Comparison of ENCODE assay signal across 7 cellular contexts in the genomic region with DNA sequence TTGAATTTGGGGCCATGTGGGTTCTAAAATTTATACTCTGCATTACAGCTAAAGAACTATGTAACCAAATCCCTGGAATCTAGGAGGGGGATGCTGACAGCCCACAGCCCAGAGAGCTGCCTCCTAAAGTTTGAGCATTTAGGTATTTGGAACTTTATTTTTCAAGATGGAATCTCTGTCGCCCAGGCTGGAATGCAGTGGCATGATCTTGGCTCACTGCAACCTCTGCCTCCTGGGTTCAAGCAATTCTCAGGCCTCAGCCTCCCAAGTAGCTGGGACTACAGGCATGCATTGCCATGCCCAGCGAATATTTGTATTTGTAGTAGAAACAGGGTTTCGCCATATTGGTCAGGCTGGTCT. TPM values are rescaled to one million over a fixed set of nuclear protein-coding genes. Genes with fewer than 3 reads are reported as not detected.
DNase-seq lines count a peak whose midpoint lies in the region; ATAC-seq and TF ChIP-seq lines count a peak whose summit lies in the region.
"Not testable (repeated sequence)": the region's sequence is repeated elsewhere in the genome, so short reads cannot be mapped to it uniquely, and the experiment has no call there.

No MANE protein-coding gene starts in this region.

- not testable (repeated sequence) for H3K79me2 ChIP-seq in PC-3 (ENCODE audit: low read length)

- POLR2A ChIA-PET in PC-3 (lab: Charles Lee; ENCODE audit: unreplicated experiment), result not testable (repeated sequence)
- POLR2A ChIA-PET in naive thymus-derived CD8-positive, alpha-beta T cell (lab: Charles Lee), result interaction anchor here (1.6 to 2.1 kb wide), 3 partner anchors 11 to 461 kb away, joined by 6 to 10 read pairs (median 8); a partner anchor contains a TSS

- H2AFZ ChIP-seq in PC-3 (ENCODE audit: low read length), result not testable (repeated sequence)

- not testable (repeated sequence) for H3K4me1 ChIP-seq in PC-3 (ENCODE audit: insufficient read depth, low read length); endocrine pancreas (ENCODE audit: control insufficient read depth, insufficient read depth, low read length)

- H3K27ac ChIP-seq in C4-2B; PC-3 (ENCODE audit: low read length): not testable (repeated sequence)

- H3K9me3 Mint-ChIP-seq in HFFc6; activated T-cell treated with anti-CD3 and anti-CD28 coated beads, Interleukin-2, amount 50 U/mL, for 24 hours; naive thymus-derived CD8-positive, alpha-beta T cell; stimulated activated effector memory CD8-positive, alpha-beta T cell treated with anti-CD3 and anti-CD28 coated beads, Interleukin-12 subunit alpha, Interleukin-12 subunit beta, amount 100 ng/mL, for 72 hours: not testable (repeated sequence)

- not testable (repeated sequence) for H3K27ac Mint-ChIP-seq in HFFc6
- H3K27ac Mint-ChIP-seq in activated T-cell treated with anti-CD3 and anti-CD28 coated beads, Interleukin-2, amount 50 U/mL, for 24 hours, result peak overlapping the region; percentile 74
- peak overlapping the region in 7 of 10 donors; percentile 54 to 93 (median 82) for H3K27ac Mint-ChIP-seq in naive thymus-derived CD8-positive, alpha-beta T cell
- peak overlapping the region; percentile 73 for H3K27ac Mint-ChIP-seq in stimulated activated effector memory CD8-positive, alpha-beta T cell treated with anti-CD3 and anti-CD28 coated beads, Interleukin-12 subunit alpha, Interleukin-12 subunit beta, amount 100 ng/mL, for 72 hours

- not testable (repeated sequence) for H3K36me3 Mint-ChIP-seq in HFFc6 (ENCODE audit: low read depth)
- peaks cover 19% of the 10 kb centered on the region for H3K36me3 Mint-ChIP-seq in activated T-cell treated with anti-CD3 and anti-CD28 coated beads, Interleukin-2, amount 50 U/mL, for 24 hours (ENCODE audit: low read depth)
- peaks cover 0 to 10% (median 0%) of the 10 kb centered on the region in 3 donors for H3K36me3 Mint-ChIP-seq in naive thymus-derived CD8-positive, alpha-beta T cell
- peaks cover 17% of the 10 kb centered on the region for H3K36me3 Mint-ChIP-seq in stimulated activated effector memory CD8-positive, alpha-beta T cell treated with anti-CD3 and anti-CD28 coated beads, Interleukin-12 subunit alpha, Interleukin-12 subunit beta, amount 100 ng/mL, for 72 hours

- BruUV-seq in PC-3 (replicated peaks; lab: Mats Ljungman, UMichigan), result not testable (repeated sequence)

- not testable (repeated sequence) for H3K27me3 ChIP-seq in PC-3 (ENCODE audit: low read length); endocrine pancreas (ENCODE audit: control insufficient read depth, insufficient read depth, low read length)

- TF ChIP-seq CTCF in C4-2B (conservative IDR thresholded peaks at IDR 0.05) (peak; percentile 64), HFFc6 (IDR thresholded peaks at IDR 0.05) (peak; percentile 43; the same call in 1 of the 2 replicates), PC-3 (conservative IDR thresholded peaks at IDR 0.05; ENCODE audit: low read depth, low read length) (peak; percentile 6; the same call in 1 of the 2 replicates)

- peaks cover 19% of the 10 kb centered on the region for H3K4me1 Mint-ChIP-seq in HFFc6 (ENCODE audit: low read depth)
- peaks cover 10% of the 10 kb centered on the region for H3K4me1 Mint-ChIP-seq in activated T-cell treated with anti-CD3 and anti-CD28 coated beads, Interleukin-2, amount 50 U/mL, for 24 hours (ENCODE audit: low read depth)
- H3K4me1 Mint-ChIP-seq in naive thymus-derived CD8-positive, alpha-beta T cell, result peaks cover 6 to 13% (median 11%) of the 10 kb centered on the region in 4 donors
- H3K4me1 Mint-ChIP-seq in stimulated activated effector memory CD8-positive, alpha-beta T cell treated with anti-CD3 and anti-CD28 coated beads, Interleukin-12 subunit alpha, Interleukin-12 subunit beta, amount 100 ng/mL, for 72 hours, result not testable (repeated sequence)

- H3K4me3 Mint-ChIP-seq in HFFc6, result peak overlapping the region; percentile 88
- not testable (repeated sequence) for H3K4me3 Mint-ChIP-seq in activated T-cell treated with anti-CD3 and anti-CD28 coated beads, Interleukin-2, amount 50 U/mL, for 24 hours
- peak overlapping the region in 3 of 10 donors; percentile 71 to 82 (median 73) for H3K4me3 Mint-ChIP-seq in naive thymus-derived CD8-positive, alpha-beta T cell
- peak overlapping the region; percentile 54 for H3K4me3 Mint-ChIP-seq in stimulated activated effector memory CD8-positive, alpha-beta T cell treated with anti-CD3 and anti-CD28 coated beads, Interleukin-12 subunit alpha, Interleukin-12 subunit beta, amount 100 ng/mL, for 72 hours

- ATAC-seq in PC-3, result peak; percentile 16; the same call in 1 of the 2 replicates
- ATAC-seq in naive thymus-derived CD8-positive, alpha-beta T cell; stimulated activated effector memory CD8-positive, alpha-beta T cell treated with anti-CD3 and anti-CD28 coated beads, Interleukin-12 subunit alpha, Interleukin-12 subunit beta, amount 100 ng/mL, for 72 hours: not testable (repeated sequence)

- CTCF ChIA-PET in PC-3 (lab: Charles Lee), result not testable (repeated sequence)

- not testable (repeated sequence) for H3K27me3 Mint-ChIP-seq in HFFc6 (ENCODE audit: insufficient read depth); activated T-cell treated with anti-CD3 and anti-CD28 coated beads, Interleukin-2, amount 50 U/mL, for 24 hours; naive thymus-derived CD8-positive, alpha-beta T cell

- H3K4me2 ChIP-seq in PC-3 (ENCODE audit: low read length), result not testable (repeated sequence)

- H3K9me2 ChIP-seq in PC-3 (replicated peaks; ENCODE audit: low read length), result not testable (repeated sequence)

- H3K9me3 ChIP-seq in PC-3 (ENCODE audit: low read length); endocrine pancreas (ENCODE audit: control insufficient read depth, low read length): not testable (repeated sequence)

- H3F3A ChIP-seq in PC-3 (ENCODE audit: low read length, unreplicated experiment), result not testable (repeated sequence)

- H4K20me1 ChIP-seq in PC-3 (ENCODE audit: low read length), result not testable (repeated sequence)

- H3K36me3 ChIP-seq in PC-3 (ENCODE audit: low read depth, low read length); endocrine pancreas (ENCODE audit: control insufficient read depth, insufficient read depth, low read length): not testable (repeated sequence)

- H3K4me3 ChIP-seq in PC-3 (ENCODE audit: low read length), result not testable (repeated sequence)
- H3K4me3 ChIP-seq in endocrine pancreas (ENCODE audit: control insufficient read depth, insufficient read depth, low read length), result peak overlapping the region; percentile 81

- DNase-seq in HFFc6; PC-3; activated T-cell treated with anti-CD3 and anti-CD28 coated beads, Interleukin-2, amount 50 U/mL, for 24 hours; naive thymus-derived CD8-positive, alpha-beta T cell; stimulated activated effector memory CD8-positive, alpha-beta T cell treated with anti-CD3 and anti-CD28 coated beads, Interleukin-12 subunit alpha, Interleukin-12 subunit beta, amount 100 ng/mL, for 72 hours (ENCODE audit: low spot score in 2 of 2): not testable (repeated sequence)

- intact Hi-C loops in PC-3 (cut with micrococcal nuclease), result loop anchor here (1.0 kb wide), 2 partner anchors 151 to 168 kb away; no protein-coding TSS in a partner anchor

- H3K9ac ChIP-seq in PC-3 (ENCODE audit: low read length); endocrine pancreas (ENCODE audit: control insufficient read depth, insufficient read depth, low read length): not testable (repeated sequence)

RNA-seq across cellular contexts. Expression of a gene that starts 10.8 kb away (rescaled TPM):
- 10 to 100 TPM; 21.1 to 31.5 (median 26.3) TPM for total RNA-seq in HFFc6 (2021; fragmentation: NEBNext Ultra II Directional; extraction: Animal tissue kit (Norgen Biotek cat#: 25700))
- total RNA-seq in PC-3 (2014; rRNA removed), result 10.3 and 25.8 TPM in 2 replicates
- 10 to 100 TPM; 48.4 to 49.9 TPM for total RNA-seq in naive thymus-derived CD8-positive, alpha-beta T cell
- 10 to 100 TPM; 56.2 to 87.5 (median 67.8) TPM for polyA plus RNA-seq in naive thymus-derived CD8-positive, alpha-beta T cell

RNA-seq across cellular contexts. Expression of a gene that starts 14.6 kb away (rescaled TPM):
- 10 to 100 TPM; 18.6 to 22.0 (median 20.3) TPM for total RNA-seq in HFFc6 (2021; fragmentation: NEBNext Ultra II Directional; extraction: Animal tissue kit (Norgen Biotek cat#: 25700))
- 33.6 and 43.8 TPM in 2 replicates for total RNA-seq in PC-3 (2014; rRNA removed)
- 10 to 100 TPM; 17.5 to 22.3 TPM for total RNA-seq in naive thymus-derived CD8-positive, alpha-beta T cell
- 10 to 100 TPM; 28.5 to 35.0 (median 31.7) TPM for polyA plus RNA-seq in naive thymus-derived CD8-positive, alpha-beta T cell

RNA-seq across cellular contexts. Expression of a gene that starts 48.1 kb away (rescaled TPM):
- 1 to 10 TPM in 2 of 6 experiments, under 1 TPM in 4; 0.19 to 1.4 (median 0.86) TPM for total RNA-seq in HFFc6 (2021; fragmentation: NEBNext Ultra II Directional; extraction: Animal tissue kit (Norgen Biotek cat#: 25700))
- 22.6 and 29.5 TPM in 2 replicates for total RNA-seq in PC-3 (2014; rRNA removed)
- total RNA-seq in naive thymus-derived CD8-positive, alpha-beta T cell, result 1 to 10 TPM; 6.1 to 6.2 TPM
- polyA plus RNA-seq in naive thymus-derived CD8-positive, alpha-beta T cell, result 1 to 10 TPM in 2 of 3 donors, under 1 TPM in 1; 0.23 to 3.1 (median 1.7) TPM

Comparison
In these comparisons a context has a peak if more than half of its experiments do, and no peak if none do; other contexts are left out.
1. CTCF ChIP-seq: peak in every context shown above with its lines; median percentile 64 in C4-2B; 43 in HFFc6; 6 in PC-3.